Comparison of ENCODE assay signal across 8 cellular contexts in the genomic region with DNA sequence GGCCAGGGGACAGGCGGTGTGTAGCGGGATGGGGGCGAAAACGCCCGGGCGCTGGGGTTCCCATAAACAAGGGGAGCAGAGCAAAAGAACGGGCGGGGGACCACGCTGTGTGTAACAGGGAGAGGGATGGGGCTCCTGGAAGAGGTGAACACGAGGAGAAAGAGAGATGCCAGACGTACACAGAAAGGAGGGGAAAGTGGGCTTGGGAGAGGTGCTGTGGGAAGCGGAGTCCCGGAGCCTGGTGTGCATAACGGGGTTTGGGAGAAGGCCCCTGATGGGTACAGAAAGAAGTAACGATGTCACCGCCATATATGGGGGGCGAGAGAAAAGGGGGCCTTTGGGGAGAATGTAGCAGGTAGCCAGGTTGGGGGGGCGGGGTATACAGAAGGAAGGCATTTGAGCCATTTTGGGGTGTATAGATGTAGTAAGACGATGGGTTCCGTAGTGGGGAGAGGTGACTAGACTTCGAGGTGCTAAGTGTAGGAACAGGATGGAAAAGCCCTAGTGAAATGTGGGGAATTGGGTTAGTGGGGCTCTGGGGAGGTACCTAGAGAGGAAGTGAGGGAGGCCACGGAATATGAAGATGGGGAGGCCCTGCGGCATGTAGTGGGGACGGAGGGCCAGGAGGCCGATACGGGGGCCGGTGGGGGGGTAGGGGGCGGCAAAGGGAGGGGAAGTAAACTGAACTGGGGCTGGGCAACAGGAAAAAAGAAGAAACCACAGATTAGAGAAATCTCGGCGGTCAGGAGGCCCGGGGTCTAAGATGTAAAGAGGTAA. TPM values are rescaled to one million over a fixed set of nuclear protein-coding genes. Genes with fewer than 3 reads are reported as not detected.
DNase-seq lines count a peak whose midpoint lies in the region; ATAC-seq, FAIRE-seq and TF ChIP-seq lines count a peak whose summit lies in the region.

No MANE protein-coding gene starts in this region.

- peak in 2 of 4 donors; percentile 1 to 2 for ATAC-seq in right lobe of liver
- no peak for ATAC-seq in HG03045 (IDR thresholded peaks at IDR 0.05; ENCODE audit: unreplicated experiment)
- no peak for ATAC-seq in GM21526 (IDR thresholded peaks at IDR 0.05; ENCODE audit: low FRiP score, unreplicated experiment)

- no TSS peak for BruUV-seq in OCI-LY7 (replicated peaks; lab: Mats Ljungman, UMichigan)

- no peak overlapping the region for H2AFZ ChIP-seq in OCI-LY7 (ENCODE audit: low read length)

- WGBS in right lobe of liver (ENCODE audit: insufficient coverage, low coverage, low lambda C conversion rate, missing lambda C conversion rate), result under 1% methylated on average over 31 of the region's 31 CpGs

- no peaks in the 10 kb centered on the region for H4K20me1 ChIP-seq in OCI-LY7 (ENCODE audit: insufficient read depth, low read length)

- no peaks in the 10 kb centered on the region for H3K27me3 ChIP-seq in bronchial epithelial cell (ENCODE audit: control insufficient read depth, insufficient read depth, low read length)
- no peaks in the 10 kb centered on the region for H3K27me3 ChIP-seq in right lobe of liver

- no peak for FAIRE-seq in bronchial epithelial cell (lab: Jason Lieb, UNC)

- H3K4me3 ChIP-seq in OCI-LY7 (ENCODE audit: low read depth, low read length, poor library complexity, severe bottlenecking) (peak overlapping the region; percentile 98), bronchial epithelial cell (ENCODE audit: low read depth, low read length) (peak overlapping the region; percentile 50), right lobe of liver (peak overlapping the region; percentile 74 to 85 (median 81))

- H3K9me3 ChIP-seq in OCI-LY7 (ENCODE audit: low read length) (no peaks in the 10 kb centered on the region), right lobe of liver (no peaks in the 10 kb centered on the region)

- H3K36me3 ChIP-seq in OCI-LY7 (ENCODE audit: insufficient read depth, low read length), result peaks cover 34% of the 10 kb centered on the region
- peaks cover 3% of the 10 kb centered on the region for H3K36me3 ChIP-seq in bronchial epithelial cell (ENCODE audit: control insufficient read depth, insufficient read depth, low read length)
- peaks cover 0 to 10% (median 0%) of the 10 kb centered on the region in 4 donors for H3K36me3 ChIP-seq in right lobe of liver

- POLR2A ChIA-PET in OCI-LY7 (lab: Charles Lee), result no interaction called here

- no peak for TF ChIP-seq POLR2A in right lobe of liver (IDR thresholded peaks at IDR 0.05)

- intact Hi-C loops in OCI-LY7 (cut with micrococcal nuclease; ENCODE audit: unreplicated experiment), result loop anchor here (5.0 kb wide), 1 partner anchor 501 kb away; a partner anchor contains a TSS
- intact Hi-C loops in right lobe of liver (cut with DNase I), result no loop called here

- TF ChIP-seq CTCF in OCI-LY7 (conservative IDR thresholded peaks at IDR 0.05; ENCODE audit: low read length) (no peak), bronchial epithelial cell (IDR thresholded peaks at IDR 0.05; ENCODE audit: insufficient read depth, low read length, severe bottlenecking) (no peak), right lobe of liver (IDR thresholded peaks at IDR 0.05) (no peak)

- CTCF ChIA-PET in OCI-LY7 (lab: Charles Lee; ENCODE audit: unreplicated experiment), result no interaction called here

- H3K4me1 ChIP-seq in OCI-LY7 (ENCODE audit: insufficient read depth, low read length, poor library complexity, severe bottlenecking) (peaks cover 60% of the 10 kb centered on the region), right lobe of liver (peaks cover 0 to 38% (median 11%) of the 10 kb centered on the region in 4 donors)

- peaks cover 52% of the 10 kb centered on the region for H3K79me2 ChIP-seq in OCI-LY7 (ENCODE audit: insufficient read depth, low read depth, low read length)

- H3K9me2 ChIP-seq in OCI-LY7 (ENCODE audit: insufficient read depth, low read length), result no peaks in the 10 kb centered on the region

- H3K27ac ChIP-seq in OCI-LY7 (ENCODE audit: low read depth, low read length, poor library complexity, severe bottlenecking) (peak overlapping the region; percentile 86), right lobe of liver (peak overlapping the region; percentile 67 to 76 (median 73))

- peak; percentile 39 for DNase-seq in activated naive CD4-positive, alpha-beta T cell treated with Interleukin-2 at 50 U/mL for 16 hours
- DNase-seq in activated naive CD4-positive, alpha-beta T cell treated with anti-CD3 and anti-CD28 coated beads, Interleukin-2, amount 50 U/mL, for 16 hours, result no peak
- DNase-seq in OCI-LY7 (ENCODE audit: low spot score) (peak; percentile 47), bronchial epithelial cell (ENCODE audit: low read depth) (no peak), right lobe of liver (peak in 1 of 3 donors; percentile 39), superior temporal gyrus (ENCODE audit: extremely low spot score) (peak; percentile 25)

- peak overlapping the region; percentile 89 for H3K4me2 ChIP-seq in OCI-LY7 (ENCODE audit: low read length)

RNA-seq across cellular contexts. Expression of a gene that starts 0.8 kb away (rescaled TPM):
- 17.6 and 24.4 TPM in 2 replicates for total RNA-seq in OCI-LY7 (2014; rRNA removed; shearing (Covaris generic))
- total RNA-seq in OCI-LY7 (2022) (50.0 and 52.1 TPM in 2 replicates), bronchial epithelial cell (2.4 and 2.7 TPM in 2 replicates), right lobe of liver (10 to 100 TPM in 1 of 6 experiments, 1 to 10 TPM in 5; 5.4 to 11.6 (median 6.5) TPM)

RNA-seq across cellular contexts. Expression of a gene that starts 1.9 kb away (rescaled TPM):
- 26.6 and 44.5 TPM in 2 replicates for total RNA-seq in OCI-LY7 (2014; rRNA removed; shearing (Covaris generic))
- 39.7 and 41.8 TPM in 2 replicates for total RNA-seq in OCI-LY7 (2022)
- 9.6 and 19.2 TPM in 2 replicates for total RNA-seq in bronchial epithelial cell
- total RNA-seq in right lobe of liver, result 1 to 10 TPM; 2.7 to 7.3 (median 5.1) TPM

RNA-seq across cellular contexts. Expression of a gene that starts 6.4 kb away (rescaled TPM):
- 29.4 and 30.1 TPM in 2 replicates for total RNA-seq in OCI-LY7 (2014; rRNA removed; shearing (Covaris generic))
- total RNA-seq in OCI-LY7 (2022) (29.0 and 30.9 TPM in 2 replicates), bronchial epithelial cell (2.6 and 2.9 TPM in 2 replicates), right lobe of liver (10 to 100 TPM in 3 of 6 experiments, 1 to 10 TPM in 3; 6.1 to 19.7 (median 9.8) TPM)

RNA-seq across cellular contexts. Expression of a gene that starts 13.3 kb away (rescaled TPM):
- total RNA-seq in OCI-LY7 (2014; rRNA removed; shearing (Covaris generic)), result 193 and 211 TPM in 2 replicates
- 233 and 264 TPM in 2 replicates for total RNA-seq in OCI-LY7 (2022)
- total RNA-seq in bronchial epithelial cell, result 121 and 140 TPM in 2 replicates
- total RNA-seq in right lobe of liver, result 10 to 100 TPM; 55.1 to 75.6 (median 63.5) TPM

RNA-seq across cellular contexts. Expression of a gene that starts 17.2 kb away (rescaled TPM):
- total RNA-seq in OCI-LY7 (2014; rRNA removed; shearing (Covaris generic)), result 3.4 and 6.6 TPM in 2 replicates
- total RNA-seq in OCI-LY7 (2022) (4.0 and 5.4 TPM in 2 replicates), bronchial epithelial cell (5.0 and 5.1 TPM in 2 replicates), right lobe of liver (1 to 10 TPM; 2.9 to 5.5 (median 4.1) TPM)

Comparison
In these comparisons a context has a peak if more than half of its experiments do, and no peak if none do; other contexts are left out.
1. DNase-seq: peak in activated naive CD4-positive, alpha-beta T cell treated with Interleukin-2 at 50 U/mL for 16 hours (single experiment), OCI-LY7 (single experiment) and superior temporal gyrus (single experiment); none in activated naive CD4-positive, alpha-beta T cell treated with anti-CD3 and anti-CD28 coated beads, Interleukin-2, amount 50 U/mL, for 16 hours (single experiment) and bronchial epithelial cell (single experiment).
2. Peak in every context shown above with its lines, with median percentiles within 50 percentile points of each other: H3K4me3 ChIP-seq.